In the genomic region with DNA sequence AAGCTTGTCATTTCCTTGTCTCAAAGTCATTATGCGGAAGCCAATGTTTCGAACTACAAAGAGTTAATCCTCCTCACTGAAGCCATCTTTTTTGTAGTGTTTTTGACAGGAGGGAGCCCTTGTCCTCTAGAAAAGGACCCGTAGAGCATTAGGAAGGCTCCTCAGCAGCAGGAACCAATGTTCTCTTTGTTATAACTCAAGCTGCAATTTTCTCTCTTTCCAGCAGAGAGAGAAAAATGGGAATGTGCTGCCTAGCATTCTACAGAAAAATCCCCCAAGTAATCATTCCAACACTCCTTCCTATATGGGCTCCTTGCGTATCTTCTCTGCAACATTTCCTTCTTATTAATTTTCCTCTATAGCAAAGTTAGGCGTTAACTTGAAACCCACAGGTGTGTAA, we compare ENCODE assay signal across 23 cellular contexts. TPM values are rescaled to one million over a fixed set of nuclear protein-coding genes. Genes with fewer than 3 reads are reported as not detected.
A peak's percentile ranks its signal among the peaks of the same experiment; 100 is the strongest.
DNase-seq lines count a peak whose midpoint lies in the region; ATAC-seq and TF ChIP-seq lines count a peak whose summit lies in the region.
"Had no signal": no experiment of that assay in that cellular context is flagged by ENCODE, and none has a peak within 500 bp of the region (broad histone marks: within the 10 kb centered on the region; RNA-seq: fewer than 3 reads in every experiment).

No MANE protein-coding gene starts in this region.

- H3K27ac Mint-ChIP-seq in Caco-2 (ENCODE audit: unreplicated experiment) (no peak overlapping the region), chondrocyte (ENCODE audit: unreplicated experiment) (no peak overlapping the region)
- H3K27ac Mint-ChIP-seq: activated CD8-positive, alpha-beta T cell treated with anti-CD3 and anti-CD28 coated beads for 36 hours; activated naive CD8-positive, alpha-beta T cell; activated T-cell treated with anti-CD3 and anti-CD28 coated beads, Interleukin-2, amount 50 U/mL, for 72 hours; dendritic cell treated with granulocyte-macrophage colony-stimulating factor and Interleukin-4, amounts not matched to agents 40 ng/mL and 50 ng/mL, for 4 days; WTC11 had no signal

- no peak for DNase-seq in Caco-2
- peak; percentile 39 for DNase-seq in NCI-H1092 treated with DMSO at 0.1 percent for 48 hours (lab: John Stamatoyannopoulos, UW)
- no peak for DNase-seq in chondrocyte (ENCODE audit: low spot score)
- no peak for DNase-seq in activated CD8-positive, alpha-beta memory T cell treated with anti-CD3 and anti-CD28 coated beads, Interleukin-2, amount 50 U/mL, for 4 hours
- DNase-seq in AG08395 (ENCODE audit: low spot score), result no peak
- DNase-seq: activated CD8-positive, alpha-beta T cell treated with anti-CD3 and anti-CD28 coated beads for 36 hours; activated T-cell treated with anti-CD3 and anti-CD28 coated beads, Interleukin-2, amount 50 U/mL, for 72 hours; body of pancreas; left lung; MM.1S; NCI-H1694 treated with DMSO at 0.1 percent for 48 hours; NCI-H510A; stimulated activated CD4-positive, alpha-beta T cell treated with anti-CD3 and anti-CD28 coated beads, Interleukin-1b, Interleukin-23, amount 100 ng/mL, for 48 hours; stomach; T-helper 2 cell had no signal

- H3K4me1 ChIP-seq in Caco-2, result peaks cover 4% of the 10 kb centered on the region; the same call in 1 of the 2 replicates
- H3K4me1 ChIP-seq: body of pancreas, left lung, stomach had no signal

- no peaks in the 10 kb centered on the region for H3F3A ChIP-seq in neural cell (ENCODE audit: insufficient read depth, low read length, poor library complexity, severe bottlenecking)

- H3K27me3 Mint-ChIP-seq in Caco-2 (ENCODE audit: insufficient read depth, unreplicated experiment) (peaks cover 12% of the 10 kb centered on the region), chondrocyte (ENCODE audit: low read depth) (peaks cover 25% of the 10 kb centered on the region)
- H3K27me3 Mint-ChIP-seq: activated CD8-positive, alpha-beta T cell treated with anti-CD3 and anti-CD28 coated beads for 36 hours; activated naive CD8-positive, alpha-beta T cell had no signal

- no peaks in the 10 kb centered on the region for H3K9me3 ChIP-seq in Caco-2
- no peaks in the 10 kb centered on the region for H3K9me3 ChIP-seq in neural cell (ENCODE audit: low read length)
- H3K9me3 ChIP-seq: body of pancreas, left lung, stomach had no signal

- no peak overlapping the region for H3K27ac ChIP-seq in neural cell (ENCODE audit: low read length)
- H3K27ac ChIP-seq: body of pancreas, epithelial cell of prostate, left lung, stomach had no signal

- no peak for TF ChIP-seq EP300 in neural cell (conservative IDR thresholded peaks at IDR 0.05; ENCODE audit: poor library complexity, severe bottlenecking)

- H2AFZ ChIP-seq in neural cell (ENCODE audit: low read depth, low read length), result no peak overlapping the region

- no peaks in the 10 kb centered on the region for H4K20me1 ChIP-seq in neural cell (ENCODE audit: insufficient read depth)

- no peaks in the 10 kb centered on the region for H3K9me2 ChIP-seq in neural cell (ENCODE audit: insufficient read depth, low read length)

- peak; percentile 2 to 19 for TF ChIP-seq CTCF in Caco-2 (IDR thresholded peaks at IDR 0.05; ENCODE audit: insufficient read depth in 1 of 2, low read depth in 1 of 2, low read length in 1 of 2, severe bottlenecking in 1 of 2, unreplicated experiment in 1 of 2)
- TF ChIP-seq CTCF in chondrocyte (IDR thresholded peaks at IDR 0.05), result peak; percentile 39
- peak; percentile 46 for TF ChIP-seq CTCF in neural cell (IDR thresholded peaks at IDR 0.05; ENCODE audit: poor library complexity, severe bottlenecking)

- ATAC-seq in GM21526 (IDR thresholded peaks at IDR 0.05; ENCODE audit: low FRiP score, unreplicated experiment), result no peak
- ATAC-seq: activated CD8-positive, alpha-beta T cell treated with anti-CD3 and anti-CD28 coated beads for 36 hours; activated T-cell treated with anti-CD3 and anti-CD28 coated beads, Interleukin-2, amount 50 U/mL, for 72 hours; body of pancreas; GM12878; HepG2; left lung; WTC11 had no signal

- H3K4me1 Mint-ChIP-seq in Caco-2 (ENCODE audit: low read depth, unreplicated experiment), result peaks cover 18% of the 10 kb centered on the region
- H3K4me1 Mint-ChIP-seq in chondrocyte (ENCODE audit: low read depth), result peaks cover 5% of the 10 kb centered on the region

- CTCF ChIA-PET in Caco-2 (lab: Charles Lee), result interaction anchor here (0.6 to 1.4 kb wide), 2 partner anchors 104 to 268 kb away, joined by 3 to 5 read pairs; no protein-coding TSS in a partner anchor

- POLR2A ChIA-PET in Caco-2 (lab: Charles Lee), result no interaction called here

- H3K9me3 Mint-ChIP-seq in Caco-2 (ENCODE audit: unreplicated experiment), result no peaks in the 10 kb centered on the region
- H3K9me3 Mint-ChIP-seq in chondrocyte (ENCODE audit: low read depth), result no peaks in the 10 kb centered on the region
- H3K9me3 Mint-ChIP-seq: activated CD8-positive, alpha-beta T cell treated with anti-CD3 and anti-CD28 coated beads for 36 hours; activated T-cell treated with anti-CD3 and anti-CD28 coated beads, Interleukin-2, amount 50 U/mL, for 72 hours; dendritic cell treated with granulocyte-macrophage colony-stimulating factor and Interleukin-4, amounts not matched to agents 40 ng/mL and 50 ng/mL, for 4 days; WTC11 had no signal

- H3K4me3 ChIP-seq in Caco-2 (ENCODE audit: low read depth, low read length) (no peak overlapping the region), neural cell (ENCODE audit: low read length) (no peak overlapping the region)
- H3K4me3 ChIP-seq: body of pancreas, GM12878, left lung, stomach had no signal

- H3K36me3 Mint-ChIP-seq in Caco-2 (ENCODE audit: insufficient read depth, unreplicated experiment) (no peaks in the 10 kb centered on the region), chondrocyte (ENCODE audit: low read depth) (peaks cover 2% of the 10 kb centered on the region)
- H3K36me3 Mint-ChIP-seq: activated naive CD8-positive, alpha-beta T cell; WTC11 had no signal

- no peak overlapping the region for H3K4me2 ChIP-seq in neural cell (ENCODE audit: low read length)

- no peaks in the 10 kb centered on the region for H3K27me3 ChIP-seq in Caco-2 (replicated peaks; ENCODE audit: control insufficient read depth, insufficient read depth, low read length)
- H3K27me3 ChIP-seq in neural cell (ENCODE audit: insufficient read depth, low read depth, low read length), result no peaks in the 10 kb centered on the region
- H3K27me3 ChIP-seq: body of pancreas, left lung had no signal

- no peaks in the 10 kb centered on the region for H3K79me2 ChIP-seq in neural cell (replicated peaks; ENCODE audit: insufficient read depth, low read length)

- BruUV-seq in Caco-2 (replicated peaks; lab: Mats Ljungman, UMichigan), result no TSS peak

- TF ChIP-seq RAD21 in neural cell (conservative IDR thresholded peaks at IDR 0.05), result peak; percentile 27

- no peak overlapping the region for H3K4me3 Mint-ChIP-seq in Caco-2 (ENCODE audit: unreplicated experiment)
- no peak overlapping the region for H3K4me3 Mint-ChIP-seq in chondrocyte (ENCODE audit: unreplicated experiment)
- H3K4me3 Mint-ChIP-seq: activated CD8-positive, alpha-beta T cell treated with anti-CD3 and anti-CD28 coated beads for 36 hours; activated naive CD8-positive, alpha-beta T cell; activated T-cell treated with anti-CD3 and anti-CD28 coated beads, Interleukin-2, amount 50 U/mL, for 72 hours; dendritic cell treated with granulocyte-macrophage colony-stimulating factor and Interleukin-4, amounts not matched to agents 40 ng/mL and 50 ng/mL, for 4 days; WTC11 had no signal

- H3K36me3 ChIP-seq in Caco-2 (ENCODE audit: control insufficient read depth, insufficient read depth, low read length), result no peaks in the 10 kb centered on the region
- no peaks in the 10 kb centered on the region for H3K36me3 ChIP-seq in neural cell (ENCODE audit: insufficient read depth, low read length)
- H3K36me3 ChIP-seq: left lung, stomach had no signal

- no peak overlapping the region for H3K9ac ChIP-seq in neural cell (ENCODE audit: low read length)

- intact Hi-C loops in Caco-2 (cut with micrococcal nuclease; ENCODE audit: unreplicated experiment), result loop anchor here (1.0 to 5.0 kb wide), 2 partner anchors 56 to 129 kb away; partner anchors contain the start of genes SORL1 and SORL1-AS1

TF ChIP-seq in neural cell, 6 proteins besides CTCF, POLR2A, EP300 and RAD21:
- no peak for TF ChIP-seq POLR2AphosphoS5 (IDR thresholded peaks at IDR 0.05)
- TF ChIP-seq REST (IDR thresholded peaks at IDR 0.05; ENCODE audit: borderline replicate concordance), result no peak
- TF ChIP-seq TAF1 (IDR thresholded peaks at IDR 0.05; ENCODE audit: low read depth), result no peak
- peak; percentile 37 for TF ChIP-seq SMC3 (conservative IDR thresholded peaks at IDR 0.05; ENCODE audit: poor library complexity)
- no peak for TF ChIP-seq EZH2 (IDR thresholded peaks at IDR 0.05; ENCODE audit: borderline replicate concordance, insufficient read depth, low read length, poor library complexity, severe bottlenecking)
TF ChIP-seq in neural cell: peak in this region for 1.

RNA-seq across cellular contexts. Expression of gene SC5D, which starts 30.6 kb away (rescaled TPM):
- total RNA-seq in Caco-2 (2022) (106 and 126 TPM in 2 replicates), chondrocyte (38.9 to 53.4 TPM (median 47.6 TPM) in 3 replicates)
- 74.3 and 75.7 TPM in 2 replicates for polyA plus RNA-seq in neural cell
- 118 and 125 TPM in 2 replicates for polyA minus RNA-seq in neural cell
